Comparison of ENCODE assay signal across 28 cellular contexts in the genomic region with DNA sequence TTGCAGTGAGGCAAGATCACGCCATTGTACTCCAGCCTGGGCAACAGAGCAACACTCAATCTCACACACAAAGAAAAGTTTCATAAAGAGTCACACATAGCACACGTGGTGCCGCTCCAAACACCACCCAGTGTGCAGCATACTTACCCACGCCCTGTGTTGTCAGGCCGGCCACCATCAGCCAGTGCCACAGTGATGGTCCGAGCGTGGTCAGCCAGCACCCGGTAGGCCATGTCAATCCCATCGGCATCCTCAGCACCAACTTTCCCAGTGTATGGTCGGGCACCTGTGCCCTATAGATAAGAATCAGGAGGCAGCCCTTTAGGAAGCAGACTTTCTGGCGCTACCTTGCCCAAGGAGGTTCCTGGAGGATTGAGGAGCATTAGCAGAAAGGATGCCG.
"Had no signal": no experiment of that assay in that cellular context is flagged by ENCODE, and none has a peak within 500 bp of the region (broad histone marks: within the 10 kb centered on the region; RNA-seq: fewer than 3 reads in every experiment).

No MANE protein-coding gene starts in this region.

- H3K4me1 ChIP-seq: colonic mucosa, gastroesophageal sphincter, left ventricle myocardium inferior, parathyroid adenoma, psoas muscle, testis, transverse colon, vagina had no signal

- H3K4me3 Mint-ChIP-seq: activated CD4-positive, alpha-beta memory T cell treated with anti-CD3 and anti-CD28 coated beads, Interleukin-2, amount 10 ng/mL, durations not matched to agents 7 days and 5 days; activated CD4-positive, alpha-beta T cell treated with anti-CD3 and anti-CD28 coated beads, Interleukin-2, amount 10 ng/mL, durations not matched to agents 24 days and 14 days; mesothelial cell of epicardium; naive B cell; nephron progenitor cell; T-helper 17 cell had no signal

- H3K4me2 ChIP-seq: hepatocyte had no signal

- H3K27me3 ChIP-seq: colonic mucosa, gastroesophageal sphincter, hepatocyte, testis, transverse colon, vagina had no signal

- DNase-seq: activated CD4-positive, alpha-beta memory T cell treated with anti-CD3 and anti-CD28 coated beads, Interleukin-2, amount 10 ng/mL, durations not matched to agents 7 days and 5 days; activated CD4-positive, alpha-beta T cell treated with anti-CD3 and anti-CD28 coated beads, Interleukin-2, amount 10 ng/mL, durations not matched to agents 24 days and 14 days; activated CD8-positive, alpha-beta memory T cell treated with anti-CD3 and anti-CD28 coated beads, Interleukin-2, amount 50 U/mL, for 48 hours; activated naive CD4-positive, alpha-beta T cell; activated T-cell treated with anti-CD3 and anti-CD28 coated beads, Interleukin-2, amount 50 U/mL, for 48 hours; colonic mucosa; effector memory CD4-positive, alpha-beta T cell; erythroblast; islet precursor cell; left ventricle myocardium inferior; mammary epithelial cell; naive B cell; nephron progenitor cell; stimulated activated naive CD4-positive, alpha-beta T cell; T-helper 17 cell; T1000; testis; transverse colon; WERI-Rb-1 had no signal

- H3K27ac Mint-ChIP-seq: activated CD4-positive, alpha-beta memory T cell treated with anti-CD3 and anti-CD28 coated beads, Interleukin-2, amount 10 ng/mL, durations not matched to agents 7 days and 5 days; mesothelial cell of epicardium; nephron progenitor cell; T-helper 17 cell had no signal

- H3K27ac ChIP-seq: colonic mucosa, gastroesophageal sphincter, hepatocyte, left ventricle myocardium inferior, parathyroid adenoma, psoas muscle, testis, transverse colon, vagina, WERI-Rb-1 had no signal

- H3K9me3 ChIP-seq: colonic mucosa, gastroesophageal sphincter, left ventricle myocardium inferior, psoas muscle, testis, transverse colon, vagina had no signal

- H3K27me3 Mint-ChIP-seq: activated CD4-positive, alpha-beta memory T cell treated with anti-CD3 and anti-CD28 coated beads, Interleukin-2, amount 10 ng/mL, durations not matched to agents 7 days and 5 days; activated CD4-positive, alpha-beta T cell treated with anti-CD3 and anti-CD28 coated beads, Interleukin-2, amount 10 ng/mL, durations not matched to agents 24 days and 14 days; naive B cell; T-helper 17 cell had no signal

- H3K4me1 Mint-ChIP-seq: activated CD4-positive, alpha-beta T cell treated with anti-CD3 and anti-CD28 coated beads, Interleukin-2, amount 10 ng/mL, durations not matched to agents 24 days and 14 days; mesothelial cell of epicardium; nephron progenitor cell had no signal

- H3K9ac ChIP-seq: parathyroid adenoma had no signal

- H2AFZ ChIP-seq: hepatocyte, parathyroid adenoma had no signal

- ATAC-seq: activated CD4-positive, CD25-positive, alpha-beta regulatory T cell treated with anti-CD3 and anti-CD28 coated beads, Interleukin-2, amount 50 U/mL, for 24 hours; activated naive CD4-positive, alpha-beta T cell treated with anti-CD3 and anti-CD28 coated beads, Interleukin-2, amount 50 U/mL, for 72 hours; gastroesophageal sphincter; psoas muscle; T-helper 17 cell had no signal

- H3K9me3 Mint-ChIP-seq: activated CD4-positive, alpha-beta memory T cell treated with anti-CD3 and anti-CD28 coated beads, Interleukin-2, amount 10 ng/mL, durations not matched to agents 7 days and 5 days; activated CD4-positive, alpha-beta T cell treated with anti-CD3 and anti-CD28 coated beads, Interleukin-2, amount 10 ng/mL, durations not matched to agents 24 days and 14 days; activated naive CD4-positive, alpha-beta T cell treated with anti-CD3 and anti-CD28 coated beads, Interleukin-2, amount 50 U/mL, for 72 hours; mesothelial cell of epicardium; naive B cell; nephron progenitor cell had no signal

- H3K4me3 ChIP-seq: colonic mucosa, gastroesophageal sphincter, hepatocyte, left ventricle myocardium inferior, psoas muscle, testis, transverse colon, vagina had no signal

- FAIRE-seq: bronchial epithelial cell had no signal
